In the genomic region with DNA sequence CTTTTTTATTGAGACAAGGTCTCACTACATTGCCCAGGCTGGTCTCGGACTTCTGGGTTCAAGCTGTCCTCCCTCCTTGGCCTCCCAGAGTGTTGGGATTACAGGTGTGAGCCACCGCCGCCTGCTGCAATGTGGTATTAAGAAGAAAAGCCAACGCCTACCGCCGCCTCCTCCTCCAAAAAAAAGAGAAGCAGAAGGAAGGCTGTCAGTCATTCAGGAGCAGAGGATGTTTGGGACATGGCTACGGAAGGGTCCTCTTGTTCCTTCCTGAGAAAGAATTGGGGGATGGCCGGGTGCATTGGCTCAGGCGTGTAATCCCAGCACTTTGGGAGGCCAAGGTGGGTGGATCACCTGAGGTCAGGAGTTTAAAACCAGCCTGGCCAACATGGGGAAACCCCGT, we compare ENCODE assay signal across 9 cellular contexts. TPM values are rescaled to one million over a fixed set of nuclear protein-coding genes. Genes with fewer than 3 reads are reported as not detected.
DNase-seq lines count a peak whose midpoint lies in the region; ATAC-seq and TF ChIP-seq lines count a peak whose summit lies in the region.
"Had no signal": no experiment of that assay in that cellular context is flagged by ENCODE, and none has a peak within 500 bp of the region (broad histone marks: within the 10 kb centered on the region; RNA-seq: fewer than 3 reads in every experiment).

No MANE protein-coding gene starts in this region.

- POLR2A ChIA-PET in Panc1 (lab: Charles Lee) = no interaction called here

- in situ Hi-C loops in Panc1 (cut with HindIII; ENCODE audit: low pct_unique_long_range_greater_than_20kb, low sequenced_read_pairs) = no loop called here

- DNase-seq in GM06990 (ENCODE audit: extremely low read depth, insufficient read length) (no peak), Panc1 (ENCODE audit: low read depth, low spot score) (no peak), progenitor cell of endocrine pancreas (ENCODE audit: low spot score, unreplicated experiment) (no peak), dermis blood vessel endothelial cell (no peak), HCEC 1CT (no peak), NCI-H82 (lab: John Stamatoyannopoulos, UW) (no peak), activated gamma-delta T cell treated with Interleukin-2 at 50 U/mL for 16 hours (no peak)
- DNase-seq: NCI-H69 had no signal

- peak overlapping the region; percentile 81 for H3K4me3 Mint-ChIP-seq in progenitor cell of endocrine pancreas (ENCODE audit: low read depth)

- H3K36me3 Mint-ChIP-seq in progenitor cell of endocrine pancreas (ENCODE audit: insufficient read depth) = peaks cover 5% of the 10 kb centered on the region

- ATAC-seq in Panc1 = no peak

- peaks cover 14% of the 10 kb centered on the region for H3K36me3 ChIP-seq in GM06990 (ENCODE audit: control insufficient read depth, insufficient read depth, low read length)
- peaks cover 6% of the 10 kb centered on the region; the same call in 1 of the 2 replicates for H3K36me3 ChIP-seq in Panc1 (ENCODE audit: control insufficient read depth, insufficient read depth, low read length)
- peaks cover 0 to 8% of the 10 kb centered on the region in 2 donors for H3K36me3 ChIP-seq in esophagus (ENCODE audit: control insufficient read depth in 2 of 2, insufficient read depth in 2 of 2, low read length in 1 of 2)

- no TSS peak for BruUV-seq in Panc1 (replicated peaks; lab: Mats Ljungman, UMichigan)

- peak overlapping the region; percentile 85 for H3K27ac Mint-ChIP-seq in progenitor cell of endocrine pancreas

- CTCF ChIA-PET in Panc1 (lab: Charles Lee) = no interaction called here

- peaks cover 48% of the 10 kb centered on the region for H3K4me1 Mint-ChIP-seq in progenitor cell of endocrine pancreas (ENCODE audit: low read depth)

- intact Hi-C loops in Panc1 (cut with micrococcal nuclease; ENCODE audit: unreplicated experiment) = no loop called here

- TF ChIP-seq CTCF in GM06990 (IDR thresholded peaks at IDR 0.05; ENCODE audit: insufficient read depth, low read length, poor library complexity, severe bottlenecking) = no peak
- TF ChIP-seq CTCF in Panc1 (IDR thresholded peaks at IDR 0.05) = no peak
- no peak for TF ChIP-seq CTCF in progenitor cell of endocrine pancreas (IDR thresholded peaks at IDR 0.05; ENCODE audit: unreplicated experiment)

- H3K27ac ChIP-seq in Panc1 (ENCODE audit: low read length) (peak overlapping the region; percentile 94), esophagus (ENCODE audit: low read depth in 2 of 2, low read length in 1 of 2) (no peak overlapping the region)

- H3K4me1 ChIP-seq in Panc1 (ENCODE audit: control insufficient read depth, insufficient read depth, low read length) = peaks cover 38% of the 10 kb centered on the region
- H3K4me1 ChIP-seq in esophagus (ENCODE audit: control insufficient read depth in 2 of 2, insufficient read depth in 2 of 2, low read length in 1 of 2) = peaks cover 11 to 32% of the 10 kb centered on the region in 2 donors

- H3K27me3 ChIP-seq in GM06990 (replicated peaks; ENCODE audit: control insufficient read depth, insufficient read depth, low read length) (no peaks in the 10 kb centered on the region), Panc1 (ENCODE audit: control insufficient read depth, insufficient read depth, low read length) (no peaks in the 10 kb centered on the region), esophagus (ENCODE audit: control insufficient read depth in 1 of 2, insufficient read depth in 2 of 2, low read length in 2 of 2) (no peaks in the 10 kb centered on the region)

- H3K9me3 ChIP-seq in Panc1 (ENCODE audit: control insufficient read depth, insufficient read depth, low read depth, low read length) (no peaks in the 10 kb centered on the region), esophagus (ENCODE audit: control insufficient read depth in 2 of 2, insufficient read depth in 1 of 2, low read depth in 1 of 2, low read length in 1 of 2) (no peaks in the 10 kb centered on the region)

- H3K4me3 ChIP-seq in GM06990 (replicated peaks; ENCODE audit: low read depth, low read length) = peak overlapping the region; percentile 66
- peak overlapping the region; percentile 90 to 92 for H3K4me3 ChIP-seq in Panc1 (ENCODE audit: low read depth in 2 of 2, low read length in 2 of 2)
- peak overlapping the region; percentile 8 to 94 for H3K4me3 ChIP-seq in esophagus (ENCODE audit: low read depth in 1 of 2, low read length in 2 of 2)

- H3K27me3 Mint-ChIP-seq in progenitor cell of endocrine pancreas = no peaks in the 10 kb centered on the region

- H3K9me3 Mint-ChIP-seq in progenitor cell of endocrine pancreas (ENCODE audit: low read depth) = no peaks in the 10 kb centered on the region

- WGBS in esophagus, 2 donors = 50 to 53% methylated on average over 10 of the region's 10 CpGs

RNA-seq across cellular contexts. Expression of a gene that starts 1.2 kb away (rescaled TPM):
- total RNA-seq in Panc1 (2021; ENCODE audit: unreplicated experiment) (20.4 TPM), progenitor cell of endocrine pancreas (44.8 and 45.8 TPM in 2 replicates), dermis blood vessel endothelial cell (31.1 and 39.7 TPM in 2 replicates)
- polyA plus RNA-seq in Panc1 (2012; ENCODE audit: insufficient read length) = 25.9 TPM
- polyA plus RNA-seq in esophagus = 10 to 100 TPM; 17.5 to 43.1 TPM

RNA-seq across cellular contexts. Expression of a gene that starts 15.1 kb away (rescaled TPM):
- total RNA-seq in Panc1 (2021; ENCODE audit: unreplicated experiment) (29.5 TPM), progenitor cell of endocrine pancreas (29.8 and 39.4 TPM in 2 replicates), dermis blood vessel endothelial cell (25.5 and 33.2 TPM in 2 replicates)
- polyA plus RNA-seq in Panc1 (2012; ENCODE audit: insufficient read length) = 27.3 TPM
- polyA plus RNA-seq in esophagus = 10 to 100 TPM; 20.7 to 21.3 TPM

RNA-seq across cellular contexts. Expression of a gene that starts 17.9 kb away (rescaled TPM):
- total RNA-seq in Panc1 (2021; ENCODE audit: unreplicated experiment) (6.7 TPM), progenitor cell of endocrine pancreas (1.1 and 1.3 TPM in 2 replicates), dermis blood vessel endothelial cell (0.17 and 0.51 TPM in 2 replicates)
- 8.6 TPM for polyA plus RNA-seq in Panc1 (2012; ENCODE audit: insufficient read length)
- 10 to 100 TPM in 1 of 2 donors, 1 to 10 TPM in 1; 7.6 to 14.5 TPM for polyA plus RNA-seq in esophagus

RNA-seq across cellular contexts. Expression of a gene that starts 55.3 kb away (rescaled TPM):
- total RNA-seq in Panc1 (2021; ENCODE audit: unreplicated experiment) (72.4 TPM), progenitor cell of endocrine pancreas (111 and 123 TPM in 2 replicates), dermis blood vessel endothelial cell (13.8 and 16.0 TPM in 2 replicates)
- polyA plus RNA-seq in Panc1 (2012; ENCODE audit: insufficient read length) = 67.6 TPM
- 100 to 1,000 TPM in 1 of 2 donors, 10 to 100 TPM in 1; 42.6 to 132 TPM for polyA plus RNA-seq in esophagus
